ENCODE assay signal across 25 cellular contexts in genomic region chr1:64004451-64004850, GRCh38.
DNase-seq lines count a peak whose midpoint lies in the region; ATAC-seq and TF ChIP-seq lines count a peak whose summit lies in the region.
"Had no signal": no experiment of that assay in that cellular context is flagged by ENCODE, and none has a peak within 500 bp of the region (broad histone marks: within the 10 kb centered on the region; RNA-seq: fewer than 3 reads in every experiment).

No MANE protein-coding gene starts in this region.

- H3K36me3 Mint-ChIP-seq in chondrocyte (ENCODE audit: low read depth) = peaks cover 5% of the 10 kb centered on the region
- H3K36me3 Mint-ChIP-seq: activated naive CD8-positive, alpha-beta T cell treated with anti-CD3 and anti-CD28 coated beads for 36 hours; immature natural killer cell; T-cell had no signal

- H3K9me3 Mint-ChIP-seq in chondrocyte (ENCODE audit: low read depth) = peaks cover 3% of the 10 kb centered on the region
- H3K9me3 Mint-ChIP-seq: activated naive CD8-positive, alpha-beta T cell treated with anti-CD3 and anti-CD28 coated beads for 36 hours; immature natural killer cell had no signal

- H3K27ac Mint-ChIP-seq in chondrocyte (ENCODE audit: unreplicated experiment) = peak overlapping the region; percentile 29
- H3K27ac Mint-ChIP-seq: activated naive CD8-positive, alpha-beta T cell treated with anti-CD3 and anti-CD28 coated beads for 36 hours; immature natural killer cell; T-cell had no signal

- peaks cover 92% of the 10 kb centered on the region for H3K4me1 Mint-ChIP-seq in chondrocyte (ENCODE audit: low read depth)

- H3K4me3 Mint-ChIP-seq in chondrocyte (ENCODE audit: unreplicated experiment) = no peak overlapping the region
- H3K4me3 Mint-ChIP-seq: activated naive CD8-positive, alpha-beta T cell treated with anti-CD3 and anti-CD28 coated beads for 36 hours; immature natural killer cell; T-cell had no signal

- no peaks in the 10 kb centered on the region for H3K27me3 Mint-ChIP-seq in chondrocyte (ENCODE audit: low read depth)

- ATAC-seq in GM19395 (IDR thresholded peaks at IDR 0.05; ENCODE audit: unreplicated experiment) (no peak), HG03196 (IDR thresholded peaks at IDR 0.05; ENCODE audit: unreplicated experiment) (no peak)
- ATAC-seq: foreskin keratinocyte, left lung, sciatic nerve, T-cell had no signal

- DNase-seq in COLO829 (ENCODE audit: low spot score) (peak; percentile 49), NCI-H226 (peak; percentile 65), chondrocyte (ENCODE audit: low spot score) (no peak), iPS-NIHi11 (ENCODE audit: low spot score) (peak; percentile 37), inferior parietal cortex (ENCODE audit: extremely low spot score) (no peak), RPMI8226 (no peak)
- DNase-seq: 8988T; activated CD4-positive, alpha-beta T cell treated with anti-CD3 and anti-CD28 coated beads for 48 hours; activated CD8-positive, alpha-beta memory T cell treated with anti-CD3 and anti-CD28 coated beads for 24 hours; activated naive CD8-positive, alpha-beta T cell treated with anti-CD3 and anti-CD28 coated beads for 36 hours; foreskin keratinocyte; immature natural killer cell; left lung; NCI-H1436 treated with DMSO at 0.1 percent for 48 hours; NCI-H2081 treated with DMSO at 0.1 percent for 48 hours; NCI-H345; NCI-H748 treated with DMSO at 0.1 percent for 48 hours; stimulated activated CD4-positive, alpha-beta T cell treated with anti-CD3 and anti-CD28 coated beads, Interleukin-4, amount 100 ng/mL, for 1 hour; stomach; T-cell; uterus; WERI-Rb-1 had no signal

- no peak for TF ChIP-seq CTCF in chondrocyte (IDR thresholded peaks at IDR 0.05)

Comparison
In these comparisons a context has a peak if more than half of its experiments do, and no peak if none do; other contexts are left out.
1. DNase-seq: peak in COLO829 (single experiment), NCI-H226 (single experiment) and iPS-NIHi11 (single experiment); none in chondrocyte (single experiment), inferior parietal cortex (single experiment) and RPMI8226 (single experiment).